ENCODE assay signal across 30 cellular contexts in the genomic region with DNA sequence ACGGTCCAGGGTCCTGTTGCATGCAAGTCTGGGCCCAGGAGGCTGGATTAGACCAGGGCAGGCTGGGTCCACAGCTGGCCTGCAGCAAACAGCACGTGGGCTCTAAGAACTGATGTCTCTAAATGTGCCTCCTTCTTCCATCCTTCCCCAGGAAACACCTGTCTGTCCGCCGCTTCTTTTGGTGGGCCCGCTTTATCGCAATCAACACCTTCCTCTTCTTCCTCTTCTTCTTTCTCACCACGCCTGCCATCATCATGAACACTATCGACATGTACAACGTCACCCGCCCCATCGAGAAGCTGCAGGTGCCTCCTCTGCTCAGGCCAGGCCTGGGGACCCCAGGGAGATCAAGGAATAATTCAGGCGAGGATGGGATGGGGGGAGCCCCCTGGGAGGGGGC. TPM values are rescaled to one million over a fixed set of nuclear protein-coding genes. Genes with fewer than 3 reads are reported as not detected.
"Had no signal": no experiment of that assay in that cellular context is flagged by ENCODE, and none has a peak within 500 bp of the region (broad histone marks: within the 10 kb centered on the region; RNA-seq: fewer than 3 reads in every experiment).

No MANE protein-coding gene starts in this region.

- H3K4me1 ChIP-seq: esophagus squamous epithelium, neural progenitor cell, prostate gland, right atrium auricular region, stomach, thyroid gland, vagina had no signal

- H3K4me3 Mint-ChIP-seq: effector memory CD8-positive, alpha-beta T cell; mesothelial cell of epicardium; naive thymus-derived CD4-positive, alpha-beta T cell; nephron; neural progenitor cell; stimulated activated effector memory CD8-positive, alpha-beta T cell treated with anti-CD3 and anti-CD28 coated beads, Interleukin-12 subunit alpha, Interleukin-12 subunit beta, amount 100 ng/mL, for 72 hours had no signal

- H3K9ac ChIP-seq: neural progenitor cell had no signal

- H3K27ac ChIP-seq: esophagus squamous epithelium, neural progenitor cell, prostate gland, right atrium auricular region, stomach, thyroid gland, vagina had no signal

- H3K9me3 ChIP-seq: esophagus squamous epithelium, mucosa of descending colon, prostate gland, right atrium auricular region, stomach, thyroid gland, vagina had no signal

- H3K4me2 ChIP-seq: neural progenitor cell, smooth muscle cell had no signal

- H3K27me3 ChIP-seq: esophagus squamous epithelium, neural progenitor cell, right atrium auricular region, stomach, thyroid gland, vagina had no signal

- ATAC-seq: effector memory CD8-positive, alpha-beta T cell; naive thymus-derived CD4-positive, alpha-beta T cell; sciatic nerve; stimulated activated effector memory CD8-positive, alpha-beta T cell treated with anti-CD3 and anti-CD28 coated beads, Interleukin-12 subunit alpha, Interleukin-12 subunit beta, amount 100 ng/mL, for 72 hours had no signal

- H3K36me3 ChIP-seq: neural progenitor cell, prostate gland, right atrium auricular region, stomach, thyroid gland, vagina had no signal

- H3K4me1 Mint-ChIP-seq: mesothelial cell of epicardium; naive thymus-derived CD4-positive, alpha-beta T cell; nephron; neural progenitor cell; stimulated activated effector memory CD8-positive, alpha-beta T cell treated with anti-CD3 and anti-CD28 coated beads, Interleukin-12 subunit alpha, Interleukin-12 subunit beta, amount 100 ng/mL, for 72 hours had no signal

- H2AFZ ChIP-seq: neural progenitor cell had no signal

- DNase-seq: cortex of kidney; effector memory CD8-positive, alpha-beta T cell; erythroblast; esophagus squamous epithelium; foreskin melanocyte; mesenchymal stem cell; mucosa of descending colon; naive thymus-derived CD4-positive, alpha-beta T cell; stimulated activated CD4-positive, alpha-beta T cell treated with anti-CD3 and anti-CD28 coated beads, Interleukin-2, amount 100 ng/mL, for 24 hours; stimulated activated CD4-positive, alpha-beta T cell treated with anti-CD3 and anti-CD28 coated beads, Interleukin-4, amount 100 ng/mL, for 24 hours; stimulated activated naive CD4-positive, alpha-beta T cell treated with Interleukin-2 at 50 U/mL for 16 hours; stomach; thyroid gland; trophoblast cell had no signal

- H3K9me3 Mint-ChIP-seq: effector memory CD8-positive, alpha-beta T cell; mesothelial cell of epicardium; naive thymus-derived CD4-positive, alpha-beta T cell; neural progenitor cell; stimulated activated effector memory CD8-positive, alpha-beta T cell treated with anti-CD3 and anti-CD28 coated beads, Interleukin-12 subunit alpha, Interleukin-12 subunit beta, amount 100 ng/mL, for 72 hours had no signal

- H3K27ac Mint-ChIP-seq: effector memory CD8-positive, alpha-beta T cell; mesothelial cell of epicardium; naive thymus-derived CD4-positive, alpha-beta T cell; nephron; neural progenitor cell; stimulated activated effector memory CD8-positive, alpha-beta T cell treated with anti-CD3 and anti-CD28 coated beads, Interleukin-12 subunit alpha, Interleukin-12 subunit beta, amount 100 ng/mL, for 72 hours had no signal

- H3K4me3 ChIP-seq: esophagus squamous epithelium, lung, mucosa of descending colon, neural progenitor cell, prostate gland, right atrium auricular region, smooth muscle cell, stomach, thyroid gland, vagina had no signal

- H3K36me3 Mint-ChIP-seq: mesothelial cell of epicardium; naive thymus-derived CD4-positive, alpha-beta T cell; neural progenitor cell; stimulated activated effector memory CD8-positive, alpha-beta T cell treated with anti-CD3 and anti-CD28 coated beads, Interleukin-12 subunit alpha, Interleukin-12 subunit beta, amount 100 ng/mL, for 72 hours had no signal

RNA-seq across cellular contexts. Expression of a gene that starts 28.3 kb away (rescaled TPM):
- total RNA-seq: dermis microvascular lymphatic vessel endothelial cell; esophagus squamous epithelium; liver; lung; mesothelial cell of epicardium; naive thymus-derived CD4-positive, alpha-beta T cell; osteocyte; right atrium auricular region; sciatic nerve; smooth muscle cell; subcutaneous adipose tissue; thyroid gland; ureter had no signal
- polyA plus RNA-seq: keratinocyte; liver; lung; naive thymus-derived CD4-positive, alpha-beta T cell; smooth muscle cell had no signal
